8 cellular contexts compared by ENCODE assay signal in genomic region chr20:6006603-6006949, GRCh38. TPM values are rescaled to one million over a fixed set of nuclear protein-coding genes. Genes with fewer than 3 reads are reported as not detected.
DNase-seq lines count a peak whose midpoint lies in the region; ATAC-seq, FAIRE-seq and TF ChIP-seq lines count a peak whose summit lies in the region.

No MANE protein-coding gene starts in this region.

- H3K9me2 ChIP-seq in OCI-LY7 (ENCODE audit: insufficient read depth, low read length) = no peaks in the 10 kb centered on the region

- H3K4me2 ChIP-seq in OCI-LY7 (ENCODE audit: low read length) (peak overlapping the region; percentile 94), parathyroid adenoma (ENCODE audit: low read length) (peak overlapping the region; percentile 87)

- H3K4me3 ChIP-seq in GM12864 (ENCODE audit: low read depth, low read length) (peak overlapping the region; percentile 76), OCI-LY7 (ENCODE audit: low read depth, low read length, poor library complexity, severe bottlenecking) (peak overlapping the region; percentile 99), epithelial cell of esophagus (ENCODE audit: low read length) (peak overlapping the region; percentile 74), parathyroid adenoma (ENCODE audit: low read depth, low read length) (peak overlapping the region; percentile 70)

- H3K27ac ChIP-seq in OCI-LY7 (ENCODE audit: low read depth, low read length, poor library complexity, severe bottlenecking) = peak overlapping the region; percentile 49
- H3K27ac ChIP-seq in parathyroid adenoma = no peak overlapping the region

- CTCF ChIA-PET in OCI-LY7 (lab: Charles Lee; ENCODE audit: unreplicated experiment) = no interaction called here

- DNase-seq in GM12864 (ENCODE audit: low read depth) (no peak), OCI-LY7 (ENCODE audit: low spot score) (no peak), epithelial cell of esophagus (ENCODE audit: low read depth) (no peak), frontal cortex (ENCODE audit: low spot score in 2 of 2) (no peak)

- H3K36me3 ChIP-seq in OCI-LY7 (ENCODE audit: insufficient read depth, low read length) (peaks cover 36% of the 10 kb centered on the region), parathyroid adenoma (ENCODE audit: control insufficient read depth, insufficient read depth, low read length) (no peaks in the 10 kb centered on the region)

- H3K79me2 ChIP-seq in OCI-LY7 (ENCODE audit: insufficient read depth, low read depth, low read length) (peaks cover 54% of the 10 kb centered on the region), parathyroid adenoma (peaks cover 3% of the 10 kb centered on the region)

- H2AFZ ChIP-seq in OCI-LY7 (ENCODE audit: low read length) (peak overlapping the region; percentile 69; the same call in 1 of the 2 replicates), parathyroid adenoma (peak overlapping the region; percentile 84)

- BruUV-seq in OCI-LY7 (replicated peaks; lab: Mats Ljungman, UMichigan) = no TSS peak

- no peak for FAIRE-seq in frontal cortex (lab: Jason Lieb, UNC)

- TF ChIP-seq CTCF in GM12864 (IDR thresholded peaks at IDR 0.05; ENCODE audit: low read depth, low read length, missing control alignments) (no peak), OCI-LY7 (conservative IDR thresholded peaks at IDR 0.05; ENCODE audit: low read length) (no peak), epithelial cell of esophagus (IDR thresholded peaks at IDR 0.05; ENCODE audit: insufficient read depth, low read depth, low read length, missing control alignments) (no peak), parathyroid adenoma (IDR thresholded peaks at IDR 0.05) (no peak)

- H3K9me3 ChIP-seq in OCI-LY7 (ENCODE audit: low read length) (no peaks in the 10 kb centered on the region), parathyroid adenoma (ENCODE audit: control insufficient read depth, low read length) (no peaks in the 10 kb centered on the region)

- peaks cover 13% of the 10 kb centered on the region; the same call in 1 of the 2 replicates for H4K20me1 ChIP-seq in OCI-LY7 (ENCODE audit: insufficient read depth, low read length)

- intact Hi-C loops in OCI-LY7 (cut with micrococcal nuclease; ENCODE audit: unreplicated experiment) = no loop called here

- H3K4me1 ChIP-seq in OCI-LY7 (ENCODE audit: insufficient read depth, low read length, poor library complexity, severe bottlenecking) (peaks cover 31% of the 10 kb centered on the region), parathyroid adenoma (no peaks in the 10 kb centered on the region)

- POLR2A ChIA-PET in OCI-LY7 (lab: Charles Lee) = no interaction called here

- ATAC-seq in HG03135 (IDR thresholded peaks at IDR 0.05; ENCODE audit: unreplicated experiment) = no peak
- ATAC-seq in HG02885 (IDR thresholded peaks at IDR 0.05; ENCODE audit: poor library complexity, unreplicated experiment) = no peak
- ATAC-seq in HG02571 (IDR thresholded peaks at IDR 0.05; ENCODE audit: unreplicated experiment) = no peak

- H3K9ac ChIP-seq in parathyroid adenoma = peak overlapping the region; percentile 16

- no peaks in the 10 kb centered on the region for H3K27me3 ChIP-seq in parathyroid adenoma (ENCODE audit: control insufficient read depth, insufficient read depth, low read length)

RNA-seq across cellular contexts. Expression of gene CRLS1, which starts 0.7 kb away (rescaled TPM):
- 25.9 and 45.6 TPM in 2 replicates for total RNA-seq in OCI-LY7 (2014; rRNA removed; shearing (Covaris generic))
- total RNA-seq in OCI-LY7 (2022) (36.1 and 44.9 TPM in 2 replicates), frontal cortex (35.5 TPM)

RNA-seq across cellular contexts. Expression of gene LRRN4, which starts 47.3 kb away (rescaled TPM):
- total RNA-seq in OCI-LY7 (2014; rRNA removed; shearing (Covaris generic)) = not detected in 2 replicates
- total RNA-seq in OCI-LY7 (2022) (not detected in 2 replicates), frontal cortex (0.41 TPM)

RNA-seq across cellular contexts. Expression of gene MCM8, which starts 56.1 kb away (rescaled TPM):
- total RNA-seq in OCI-LY7 (2014; rRNA removed; shearing (Covaris generic)) = 43.7 and 46.3 TPM in 2 replicates
- total RNA-seq in OCI-LY7 (2022) (58.2 and 59.4 TPM in 2 replicates), frontal cortex (4.5 TPM)

RNA-seq across cellular contexts. Expression of gene TRMT6, which starts 56.2 kb away (rescaled TPM):
- total RNA-seq in OCI-LY7 (2014; rRNA removed; shearing (Covaris generic)) = 22.5 and 26.4 TPM in 2 replicates
- total RNA-seq in OCI-LY7 (2022) (25.6 and 29.5 TPM in 2 replicates), frontal cortex (7.3 TPM)
